8 cellular contexts compared by ENCODE assay signal in the genomic region with DNA sequence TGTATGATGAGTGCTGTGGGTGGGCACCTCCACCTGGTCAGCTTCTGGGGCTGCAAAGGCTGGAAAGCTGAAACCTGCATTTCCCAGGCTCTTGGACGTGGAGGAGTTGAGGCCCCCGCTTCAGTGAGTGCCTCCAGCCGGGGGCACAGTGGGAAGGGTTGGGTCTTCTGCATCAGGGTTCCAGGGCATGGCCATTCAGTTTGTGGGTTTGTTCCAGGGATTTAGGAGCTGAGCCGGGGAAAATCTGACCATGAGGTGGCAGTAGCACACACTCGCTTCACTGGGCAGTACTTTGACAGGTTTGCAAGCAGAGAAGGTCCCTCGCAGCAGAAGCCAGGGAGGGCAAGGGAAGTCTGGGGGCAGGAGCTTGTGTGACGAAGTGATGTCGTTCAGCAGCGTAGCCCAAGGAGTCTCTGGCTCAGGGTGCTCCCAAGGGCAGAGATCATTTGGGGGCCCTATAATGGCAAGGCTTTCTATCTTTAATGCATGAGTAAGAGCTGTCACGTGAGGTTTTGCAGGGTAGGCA.
DNase-seq lines count a peak whose midpoint lies in the region; ATAC-seq and TF ChIP-seq lines count a peak whose summit lies in the region.

No MANE protein-coding gene starts in this region.

- no peaks in the 10 kb centered on the region for H3K9me3 ChIP-seq in left ventricle myocardium inferior (replicated peaks)
- H3K9me3 ChIP-seq in right cardiac atrium (ENCODE audit: control insufficient read depth, low read length): no peaks in the 10 kb centered on the region

- H3K4me3 ChIP-seq in left ventricle myocardium inferior (no peak overlapping the region), right cardiac atrium (ENCODE audit: low read length) (no peak overlapping the region)

- 75% methylated on average over 10 of the region's 10 CpGs for WGBS in right cardiac atrium

- H3K27ac ChIP-seq in left ventricle myocardium inferior (replicated peaks) (no peak overlapping the region), right cardiac atrium (ENCODE audit: low read length) (no peak overlapping the region)

- ATAC-seq in right cardiac atrium (no peak), esophagus mucosa (peak; percentile 54), HG03378 (IDR thresholded peaks at IDR 0.05; ENCODE audit: unreplicated experiment) (no peak)

- DNase-seq in left ventricle myocardium inferior (no peak), right cardiac atrium (no peak), NCI-H748 (lab: John Stamatoyannopoulos, UW; ENCODE audit: unreplicated experiment) (peak; percentile 67), NCI-H510A (lab: John Stamatoyannopoulos, UW) (no peak), NCI-H146 (lab: John Stamatoyannopoulos, UW) (no peak)
- DNase-seq in activated CD4-positive, alpha-beta T cell treated with anti-CD3 and anti-CD28 coated beads, Interleukin-2, amount 50 U/mL, for 48 hours: no peak

- H3K36me3 ChIP-seq in left ventricle myocardium inferior: no peaks in the 10 kb centered on the region

- H3K27me3 ChIP-seq in left ventricle myocardium inferior (ENCODE audit: low read depth) (peaks cover 12% of the 10 kb centered on the region), right cardiac atrium (ENCODE audit: control insufficient read depth, insufficient read depth) (no peaks in the 10 kb centered on the region)

- peaks cover 19% of the 10 kb centered on the region for H3K4me1 ChIP-seq in left ventricle myocardium inferior
- H3K4me1 ChIP-seq in right cardiac atrium (ENCODE audit: control insufficient read depth, insufficient read depth, low read length): no peaks in the 10 kb centered on the region

- intact Hi-C loops in left ventricle myocardium inferior (cut with micrococcal nuclease): no loop called here
- intact Hi-C loops in right cardiac atrium (cut with DNase I): no loop called here

- TF ChIP-seq CTCF in left ventricle myocardium inferior (IDR thresholded peaks at IDR 0.05; ENCODE audit: borderline replicate concordance): peak; percentile 47
